In genomic region chr20:31638317-31638716, GRCh38 we compare ENCODE assay signal across 1 cellular context.
TF ChIP-seq lines count a peak whose summit lies in the region.

No MANE protein-coding gene starts in this region.

TF ChIP-seq in HepG2, 621 proteins besides CTCF, POLR2A, EP300 and RAD21:
- TF ChIP-seq PAXIP1 (CRISPR knock-in tag; conservative IDR thresholded peaks at IDR 0.05) (peak; percentile 53), ZNF44 (CRISPR knock-in tag; IDR thresholded peaks at IDR 0.05) (no peak), ZNF230 (CRISPR knock-in tag; IDR thresholded peaks at IDR 0.05) (no peak), ZBTB4 (CRISPR knock-in tag; IDR thresholded peaks at IDR 0.05; ENCODE audit: borderline replicate concordance) (no peak), ZNF710 (CRISPR knock-in tag; IDR thresholded peaks at IDR 0.05; ENCODE audit: borderline replicate concordance) (no peak), ZNF687 (CRISPR knock-in tag; IDR thresholded peaks at IDR 0.05) (peak; percentile 57), RERE (CRISPR knock-in tag; IDR thresholded peaks at IDR 0.05; ENCODE audit: low read depth) (no peak), MBNL3 (CRISPR knock-in tag; conservative IDR thresholded peaks at IDR 0.05) (no peak), ZNF382 (CRISPR knock-in tag; IDR thresholded peaks at IDR 0.05; ENCODE audit: borderline replicate concordance) (no peak), SKIL (CRISPR knock-in tag; IDR thresholded peaks at IDR 0.05; ENCODE audit: borderline replicate concordance) (peak; percentile 44; the same call in 1 of the 2 replicates), ZNF740 (CRISPR knock-in tag; IDR thresholded peaks at IDR 0.05) (no peak), SAP130 (CRISPR knock-in tag; IDR thresholded peaks at IDR 0.05; ENCODE audit: low read depth) (0 out of 2 replicates have a peak, but pooled peaks have one; percentile 22), IKZF4 (CRISPR knock-in tag; IDR thresholded peaks at IDR 0.05; ENCODE audit: borderline replicate concordance, low read depth, not compliant biosample characterization) (no peak), LCORL (IDR thresholded peaks at IDR 0.05) (no peak), LCORL (CRISPR knock-in tag; IDR thresholded peaks at IDR 0.05) (0 out of 2 replicates have a peak, but pooled peaks have one; percentile 24), ZNF713 (CRISPR knock-in tag; IDR thresholded peaks at IDR 0.05) (0 out of 2 replicates have a peak, but pooled peaks have one; percentile 64), ZNF75D (CRISPR knock-in tag; IDR thresholded peaks at IDR 0.05; ENCODE audit: borderline replicate concordance) (no peak), ZNF496 (CRISPR knock-in tag; IDR thresholded peaks at IDR 0.05; ENCODE audit: insufficient replicate concordance) (no peak), FOSL1 (CRISPR knock-in tag; IDR thresholded peaks at IDR 0.05; ENCODE audit: borderline replicate concordance) (no peak), NFIC (IDR thresholded peaks at IDR 0.05; ENCODE audit: low read length) (no peak), IKZF5 (CRISPR knock-in tag; IDR thresholded peaks at IDR 0.05) (0 out of 2 replicates have a peak, but pooled peaks have one; percentile 8), HES4 (CRISPR knock-in tag; IDR thresholded peaks at IDR 0.05; ENCODE audit: borderline replicate concordance) (peak; percentile 40; the same call in 1 of the 2 replicates), ZFX (CRISPR knock-in tag; IDR thresholded peaks at IDR 0.05; ENCODE audit: low read depth) (peak; percentile 33; the same call in 1 of the 2 replicates), ZNF317 (CRISPR knock-in tag; IDR thresholded peaks at IDR 0.05) (peak; percentile 35; the same call in 1 of the 2 replicates), ETS1 (CRISPR knock-in tag; IDR thresholded peaks at IDR 0.05) (no peak), HDAC2 (CRISPR knock-in tag; IDR thresholded peaks at IDR 0.05) (no peak), CEBPB (IDR thresholded peaks at IDR 0.05; ENCODE audit: borderline replicate concordance, low read depth, low read length) (no peak)
